In genomic region chr1:172637522-172637921, GRCh38 we compare ENCODE assay signal across 10 cellular contexts. TPM values are rescaled to one million over a fixed set of nuclear protein-coding genes. Genes with fewer than 3 reads are reported as not detected.
A peak's percentile ranks its signal among the peaks of the same experiment; 100 is the strongest.
DNase-seq lines count a peak whose midpoint lies in the region; ATAC-seq and TF ChIP-seq lines count a peak whose summit lies in the region.
"Had no signal": no experiment of that assay in that cellular context is flagged by ENCODE, and none has a peak within 500 bp of the region (broad histone marks: within the 10 kb centered on the region; RNA-seq: fewer than 3 reads in every experiment).

No MANE protein-coding gene starts in this region.

- H3F3A ChIP-seq in Loucy (ENCODE audit: low read depth), result peaks cover 8% of the 10 kb centered on the region; the same call in 1 of the 2 replicates

- intact Hi-C loops in psoas muscle (cut with DNase I), result no loop called here

- H3K9ac ChIP-seq in Loucy (ENCODE audit: low read depth, low read length, poor library complexity, severe bottlenecking), result no peak overlapping the region

- DNase-seq in AG20443 (ENCODE audit: low spot score), result peak; percentile 55
- peak; percentile 49 for DNase-seq in activated naive CD8-positive, alpha-beta T cell treated with anti-CD3 and anti-CD28 coated beads, Interleukin-2, amount 50 U/mL, for 24 hours
- DNase-seq in lung microvascular endothelial cell (ENCODE audit: low read depth in 2 of 2), result peak; percentile 10 to 64
- DNase-seq in psoas muscle, result no peak
- DNase-seq in GDM1 (lab: John Stamatoyannopoulos, UW), result no peak
- no peak for DNase-seq in upper lobe of left lung

- no peaks in the 10 kb centered on the region for H3K9me2 ChIP-seq in Loucy (replicated peaks; ENCODE audit: low read depth, low read length)

- no peaks in the 10 kb centered on the region for H3K79me2 ChIP-seq in Loucy (ENCODE audit: insufficient read depth, low read length)

- peak overlapping the region; percentile 9 for H3K4me3 Mint-ChIP-seq in activated naive CD8-positive, alpha-beta T cell treated with anti-CD3 and anti-CD28 coated beads, Interleukin-2, amount 50 U/mL, for 24 hours
- H3K4me3 Mint-ChIP-seq: type B pancreatic cell had no signal

- H3K4me2 ChIP-seq in Loucy (ENCODE audit: low read depth, low read length, poor library complexity, severe bottlenecking), result peak overlapping the region; percentile 75

- no peaks in the 10 kb centered on the region for H3K9me3 ChIP-seq in Loucy (ENCODE audit: insufficient read depth, low read depth, low read length)
- H3K9me3 ChIP-seq in psoas muscle, result no peaks in the 10 kb centered on the region
- H3K9me3 ChIP-seq in upper lobe of left lung, result no peaks in the 10 kb centered on the region

- WGBS in psoas muscle, 3 donors, result 91 to 96% (median 96%) methylated on average over 2 of the region's 2 CpGs
- 90 to 97% methylated on average over 2 of the region's 2 CpGs for WGBS in upper lobe of left lung, 2 donors

- H3K27me3 Mint-ChIP-seq in activated naive CD8-positive, alpha-beta T cell treated with anti-CD3 and anti-CD28 coated beads, Interleukin-2, amount 50 U/mL, for 24 hours, result no peaks in the 10 kb centered on the region
- H3K27me3 Mint-ChIP-seq: type B pancreatic cell had no signal

- H3K4me1 Mint-ChIP-seq in activated naive CD8-positive, alpha-beta T cell treated with anti-CD3 and anti-CD28 coated beads, Interleukin-2, amount 50 U/mL, for 24 hours, result peaks cover 69% of the 10 kb centered on the region

- TF ChIP-seq CTCF in Loucy (conservative IDR thresholded peaks at IDR 0.05; ENCODE audit: low read length), result no peak
- TF ChIP-seq CTCF in psoas muscle (IDR thresholded peaks at IDR 0.05), result no peak
- TF ChIP-seq CTCF in upper lobe of left lung (IDR thresholded peaks at IDR 0.05), result no peak

- H3K36me3 Mint-ChIP-seq in activated naive CD8-positive, alpha-beta T cell treated with anti-CD3 and anti-CD28 coated beads, Interleukin-2, amount 50 U/mL, for 24 hours (ENCODE audit: low read depth), result peaks cover 8% of the 10 kb centered on the region
- H3K36me3 Mint-ChIP-seq: type B pancreatic cell had no signal

- H3K4me1 ChIP-seq in Loucy (ENCODE audit: insufficient read depth, low read length, poor library complexity, severe bottlenecking), result peaks cover 47% of the 10 kb centered on the region
- H3K4me1 ChIP-seq in psoas muscle, result no peaks in the 10 kb centered on the region
- H3K4me1 ChIP-seq in upper lobe of left lung, result no peaks in the 10 kb centered on the region

- H3K27me3 ChIP-seq in Loucy (ENCODE audit: insufficient read depth, low read length, poor library complexity, severe bottlenecking) (no peaks in the 10 kb centered on the region), psoas muscle (ENCODE audit: insufficient read depth in 3 of 3, low read length in 2 of 3) (no peaks in the 10 kb centered on the region), upper lobe of left lung (no peaks in the 10 kb centered on the region)

- no peak overlapping the region for H2AFZ ChIP-seq in Loucy (ENCODE audit: low read length)

- TF ChIP-seq POLR2A in upper lobe of left lung (IDR thresholded peaks at IDR 0.05), result no peak

- ATAC-seq in activated naive CD8-positive, alpha-beta T cell treated with anti-CD3 and anti-CD28 coated beads, Interleukin-2, amount 50 U/mL, for 24 hours, result peak; percentile 54
- ATAC-seq in psoas muscle (no peak), GM18868 (IDR thresholded peaks at IDR 0.05; ENCODE audit: unreplicated experiment) (no peak), upper lobe of left lung (ENCODE audit: low FRiP score in 2 of 2) (no peak)

- no peaks in the 10 kb centered on the region for H4K20me1 ChIP-seq in Loucy (ENCODE audit: insufficient read depth, low read length, poor library complexity, severe bottlenecking)

- H3K36me3 ChIP-seq in Loucy (ENCODE audit: insufficient read depth, low read length), result no peaks in the 10 kb centered on the region
- H3K36me3 ChIP-seq in psoas muscle (ENCODE audit: insufficient read depth in 1 of 2, low read depth in 1 of 2), result no peaks in the 10 kb centered on the region
- no peaks in the 10 kb centered on the region for H3K36me3 ChIP-seq in upper lobe of left lung

- H3K4me3 ChIP-seq in Loucy (ENCODE audit: low read length, poor library complexity, severe bottlenecking), result no peak overlapping the region
- H3K4me3 ChIP-seq in psoas muscle, result no peak overlapping the region
- H3K4me3 ChIP-seq in upper lobe of left lung, result no peak overlapping the region

- TF ChIP-seq EP300 in upper lobe of left lung (IDR thresholded peaks at IDR 0.05), result no peak

- H3K27ac Mint-ChIP-seq in activated naive CD8-positive, alpha-beta T cell treated with anti-CD3 and anti-CD28 coated beads, Interleukin-2, amount 50 U/mL, for 24 hours, result peak overlapping the region; percentile 100
- H3K27ac Mint-ChIP-seq: type B pancreatic cell had no signal

- peaks cover 17% of the 10 kb centered on the region for H3K9me3 Mint-ChIP-seq in activated naive CD8-positive, alpha-beta T cell treated with anti-CD3 and anti-CD28 coated beads, Interleukin-2, amount 50 U/mL, for 24 hours

- H3K27ac ChIP-seq in psoas muscle (no peak overlapping the region), upper lobe of left lung (no peak overlapping the region)

RNA-seq across cellular contexts. Expression of gene FASLG, which starts 21.4 kb away (rescaled TPM):
- not detected in 2 replicates for total RNA-seq in lung microvascular endothelial cell
- total RNA-seq in psoas muscle, result under 1 TPM in 1 of 4 donors, not detected in 3; 0.17 TPM
- polyA plus RNA-seq in psoas muscle, result not detected
- total RNA-seq in upper lobe of left lung, result under 1 TPM in 4 of 6 donors, not detected in 2; 0.46 to 0.91 (median 0.52) TPM
- total RNA-seq: HT-29 had no signal

Comparison
In these comparisons a context has a peak if more than half of its experiments do, and no peak if none do; other contexts are left out.
1. DNase-seq: peak in AG20443 (single experiment), activated naive CD8-positive, alpha-beta T cell treated with anti-CD3 and anti-CD28 coated beads, Interleukin-2, amount 50 U/mL, for 24 hours (single experiment) and lung microvascular endothelial cell (2 of 2); none in psoas muscle (0 of 2), GDM1 (single experiment) and upper lobe of left lung (0 of 2).